In the genomic region with DNA sequence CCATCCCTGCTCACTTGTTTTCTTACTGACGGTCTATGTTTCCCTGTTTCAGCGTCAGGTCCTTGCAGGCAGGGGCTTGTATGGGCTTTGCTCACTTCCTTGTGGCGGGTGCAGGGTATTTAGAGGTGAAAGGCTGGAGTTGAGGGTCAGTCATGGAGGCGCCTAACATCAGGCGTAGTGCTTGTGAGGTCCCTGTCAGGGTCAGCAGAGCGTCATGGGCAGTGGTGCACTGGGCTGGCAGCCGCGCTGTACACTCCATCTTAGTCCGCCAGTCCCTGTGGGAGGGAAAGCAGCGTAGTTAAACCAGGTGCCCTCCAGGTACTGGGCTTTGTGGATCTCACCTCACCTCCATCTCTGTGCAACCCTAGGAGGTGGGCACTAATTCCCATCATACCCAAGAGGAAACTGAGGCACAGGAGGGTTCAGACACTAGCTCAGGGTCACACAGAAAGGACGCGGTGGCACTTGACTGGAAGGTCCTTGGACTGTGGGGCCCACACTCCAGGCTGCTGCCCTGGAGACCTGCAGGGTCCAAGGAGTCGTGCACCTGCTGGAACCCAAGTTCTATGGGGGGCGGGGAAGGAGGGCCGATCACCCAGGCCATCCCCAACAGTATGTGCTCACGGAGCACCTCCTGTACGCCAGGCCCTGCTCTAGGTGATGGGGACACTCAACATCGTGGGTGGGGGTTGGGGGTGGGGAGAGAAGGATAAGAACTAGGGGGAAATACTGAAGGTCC, we compare ENCODE assay signal across 18 cellular contexts. TPM values are rescaled to one million over a fixed set of nuclear protein-coding genes. Genes with fewer than 3 reads are reported as not detected.
A peak's percentile ranks its signal among the peaks of the same experiment; 100 is the strongest.
DNase-seq lines count a peak whose midpoint lies in the region; ATAC-seq and TF ChIP-seq lines count a peak whose summit lies in the region.
"Had no signal": no experiment of that assay in that cellular context is flagged by ENCODE, and none has a peak within 500 bp of the region (broad histone marks: within the 10 kb centered on the region; RNA-seq: fewer than 3 reads in every experiment).

No MANE protein-coding gene starts in this region.

- POLR2A ChIA-PET in WTC11 (lab: Charles Lee) = no interaction called here

- H3K4me3 Mint-ChIP-seq in activated T-cell treated with anti-CD3 and anti-CD28 coated beads, Interleukin-2, amount 50 U/mL, for 72 hours = peak overlapping the region; percentile 16 to 94
- H3K4me3 Mint-ChIP-seq in WTC11 = peak overlapping the region; percentile 31
- H3K4me3 Mint-ChIP-seq in stimulated activated naive CD8-positive, alpha-beta T cell treated with anti-CD3 and anti-CD28 coated beads, Interleukin-15, amount 100 ng/mL, for 72 hours = peak overlapping the region in 1 of 2 donors; percentile 24
- H3K4me3 Mint-ChIP-seq: neural progenitor cell had no signal

- H3K79me2 ChIP-seq in mammary epithelial cell (ENCODE audit: insufficient read depth, low read length) = peaks cover 61% of the 10 kb centered on the region

- peaks cover 23 to 40% of the 10 kb centered on the region in 2 donors for H3K36me3 Mint-ChIP-seq in activated T-cell treated with anti-CD3 and anti-CD28 coated beads, Interleukin-2, amount 50 U/mL, for 72 hours (ENCODE audit: insufficient read depth in 2 of 2)
- peaks cover 49% of the 10 kb centered on the region for H3K36me3 Mint-ChIP-seq in WTC11

- no peak overlapping the region for H2AFZ ChIP-seq in mammary epithelial cell (ENCODE audit: low read depth, low read length)
- H2AFZ ChIP-seq: neural progenitor cell had no signal

- H4K20me1 ChIP-seq in mammary epithelial cell (ENCODE audit: insufficient read depth, low read length) = no peaks in the 10 kb centered on the region

- H3K27me3 ChIP-seq in iPS-18a (ENCODE audit: control insufficient read depth, insufficient read depth, low read length) = no peaks in the 10 kb centered on the region
- H3K27me3 ChIP-seq in mammary epithelial cell (ENCODE audit: insufficient read depth, low read length) = no peaks in the 10 kb centered on the region
- H3K27me3 ChIP-seq: heart left ventricle, neural progenitor cell, sigmoid colon had no signal

- in situ Hi-C loops in ACHN (cut with HindIII; ENCODE audit: low pct_ligation_motif_present, low pct_unique_long_range_greater_than_20kb, low sequenced_read_pairs) = no loop called here
- in situ Hi-C loops in mammary epithelial cell (cut with MboI; ENCODE audit: low sequenced_read_pairs in 2 of 2) = no loop called here

- dilution Hi-C loops in mammary epithelial cell (cut with HindIII; ENCODE audit: low sequenced_read_pairs) = no loop called here

- H3K9ac ChIP-seq in iPS-18a (ENCODE audit: low read length) (no peak overlapping the region), mammary epithelial cell (ENCODE audit: insufficient read depth, low read length) (no peak overlapping the region)
- H3K9ac ChIP-seq: neural progenitor cell had no signal

- no peaks in the 10 kb centered on the region for H3K27me3 Mint-ChIP-seq in activated T-cell treated with anti-CD3 and anti-CD28 coated beads, Interleukin-2, amount 50 U/mL, for 72 hours (ENCODE audit: low read depth)
- H3K27me3 Mint-ChIP-seq in WTC11 (ENCODE audit: low read depth) = no peaks in the 10 kb centered on the region
- H3K27me3 Mint-ChIP-seq in stimulated activated naive CD8-positive, alpha-beta T cell treated with anti-CD3 and anti-CD28 coated beads, Interleukin-15, amount 100 ng/mL, for 72 hours = no peaks in the 10 kb centered on the region

- H3K9me3 ChIP-seq in iPS-18a (ENCODE audit: control insufficient read depth, low read depth, low read length) (no peaks in the 10 kb centered on the region), mammary epithelial cell (replicated peaks; ENCODE audit: insufficient read depth, low read length) (no peaks in the 10 kb centered on the region)
- H3K9me3 ChIP-seq: HAP-1, heart left ventricle, sigmoid colon had no signal

- H3K4me3 ChIP-seq in iPS-18a (ENCODE audit: low read length) (no peak overlapping the region), mammary epithelial cell (replicated peaks in 1 of 3; ENCODE audit: insufficient read depth in 1 of 3, low read depth in 2 of 3, low read length in 3 of 3) (no peak overlapping the region)
- H3K4me3 ChIP-seq: HAP-1, heart left ventricle, neural progenitor cell, sigmoid colon had no signal

- no peak overlapping the region for H3K4me2 ChIP-seq in mammary epithelial cell (ENCODE audit: insufficient read depth, low read depth, low read length)
- H3K4me2 ChIP-seq: neural progenitor cell had no signal

- no peaks in the 10 kb centered on the region for H3K9me3 Mint-ChIP-seq in activated T-cell treated with anti-CD3 and anti-CD28 coated beads, Interleukin-2, amount 50 U/mL, for 72 hours
- H3K9me3 Mint-ChIP-seq in WTC11 = no peaks in the 10 kb centered on the region
- no peaks in the 10 kb centered on the region for H3K9me3 Mint-ChIP-seq in stimulated activated naive CD8-positive, alpha-beta T cell treated with anti-CD3 and anti-CD28 coated beads, Interleukin-15, amount 100 ng/mL, for 72 hours
- H3K9me3 Mint-ChIP-seq: neural progenitor cell had no signal

- CTCF ChIA-PET in WTC11 (lab: Charles Lee) (interaction anchor here (1.7 kb wide), 1 partner anchor 8 kb away, joined by 6 read pairs; no protein-coding TSS in a partner anchor), mammary epithelial cell (lab: Charles Lee; ENCODE audit: low non-redundant PET) (no interaction called here)

- ATAC-seq in activated T-cell treated with anti-CD3 and anti-CD28 coated beads, Interleukin-2, amount 50 U/mL, for 72 hours (replicated peaks in 1 of 2) = no peak
- no peak for ATAC-seq in WTC11
- no peak for ATAC-seq in stimulated activated naive CD8-positive, alpha-beta T cell treated with anti-CD3 and anti-CD28 coated beads, Interleukin-15, amount 100 ng/mL, for 72 hours
- ATAC-seq: esophagus mucosa, heart left ventricle, left colon had no signal

- H3K27ac ChIP-seq in iPS-18a (ENCODE audit: low read length) = peak overlapping the region; percentile 22
- H3K27ac ChIP-seq in mammary epithelial cell (ENCODE audit: insufficient read depth, low read depth, low read length) = no peak overlapping the region
- H3K27ac ChIP-seq: neural progenitor cell had no signal

- 88% methylated on average over 16 of the region's 18 CpGs for WGBS in mammary epithelial cell (ENCODE audit: low coverage, missing lambda C conversion rate)

- no peak for TF ChIP-seq CTCF in WTC11 (IDR thresholded peaks at IDR 0.05)
- TF ChIP-seq CTCF in mammary epithelial cell (conservative IDR thresholded peaks at IDR 0.05 in 1 of 2, IDR thresholded peaks at IDR 0.05 in 1 of 2; ENCODE audit: extremely low read depth in 1 of 2, insufficient read depth in 1 of 2, low read depth in 1 of 2, low read length in 2 of 2) = no peak

- H3K36me3 ChIP-seq in iPS-18a (ENCODE audit: control insufficient read depth, low read depth, low read length) (peaks cover 40% of the 10 kb centered on the region), mammary epithelial cell (ENCODE audit: insufficient read depth, low read length) (no peaks in the 10 kb centered on the region)
- H3K36me3 ChIP-seq: neural progenitor cell had no signal

- BruUV-seq in mammary epithelial cell (replicated peaks; lab: Mats Ljungman, UMichigan) = no TSS peak

- intact Hi-C loops in mammary epithelial cell (cut with micrococcal nuclease) = no loop called here

- H3K4me1 Mint-ChIP-seq in activated T-cell treated with anti-CD3 and anti-CD28 coated beads, Interleukin-2, amount 50 U/mL, for 72 hours (ENCODE audit: low read depth) = peaks cover 67% of the 10 kb centered on the region
- H3K4me1 Mint-ChIP-seq in WTC11 = peaks cover 43% of the 10 kb centered on the region
- H3K4me1 Mint-ChIP-seq in stimulated activated naive CD8-positive, alpha-beta T cell treated with anti-CD3 and anti-CD28 coated beads, Interleukin-15, amount 100 ng/mL, for 72 hours = peaks cover 76% of the 10 kb centered on the region

- H3K4me1 ChIP-seq in iPS-18a (ENCODE audit: control insufficient read depth, low read depth, low read length) (peaks cover 10% of the 10 kb centered on the region), mammary epithelial cell (ENCODE audit: insufficient read depth, low read length) (peaks cover 3% of the 10 kb centered on the region)

- H3K27ac Mint-ChIP-seq in activated T-cell treated with anti-CD3 and anti-CD28 coated beads, Interleukin-2, amount 50 U/mL, for 72 hours = peak overlapping the region; percentile 6
- peak overlapping the region; percentile 94 for H3K27ac Mint-ChIP-seq in WTC11
- peak overlapping the region; percentile 50 to 76 for H3K27ac Mint-ChIP-seq in stimulated activated naive CD8-positive, alpha-beta T cell treated with anti-CD3 and anti-CD28 coated beads, Interleukin-15, amount 100 ng/mL, for 72 hours
- H3K27ac Mint-ChIP-seq: neural progenitor cell had no signal

- DNase-seq in activated T-cell treated with anti-CD3 and anti-CD28 coated beads, Interleukin-2, amount 50 U/mL, for 72 hours = no peak
- DNase-seq in activated T-cell treated with anti-CD3 and anti-CD28 coated beads for 4 hours (no peak), WTC11 (ENCODE audit: low spot score) (no peak), ACHN (no peak), mammary epithelial cell (no peak), SKM-1 (lab: John Stamatoyannopoulos, UW; ENCODE audit: unreplicated experiment) (no peak)
- DNase-seq in stimulated activated naive CD8-positive, alpha-beta T cell treated with anti-CD3 and anti-CD28 coated beads, Interleukin-15, amount 100 ng/mL, for 72 hours = no peak
- DNase-seq: DMS153, left colon, NCI-H1694 treated with DMSO at 0.1 percent for 48 hours, NCI-H69, sigmoid colon had no signal

RNA-seq across cellular contexts. Expression of gene GRAMD1A, which starts 4.6 kb away (rescaled TPM):
- 100 to 1,000 TPM; 233 to 236 TPM for total RNA-seq in activated T-cell treated with anti-CD3 and anti-CD28 coated beads, Interleukin-2, amount 50 U/mL, for 72 hours
- total RNA-seq in WTC11 (2021) = 235 to 389 TPM (median 236 TPM) in 3 replicates
- 10 to 100 TPM; 19.8 to 54.4 TPM for total RNA-seq in mammary epithelial cell
- polyA plus RNA-seq in mammary epithelial cell = 30.2 TPM
- polyA minus RNA-seq in mammary epithelial cell = 61.8 TPM

RNA-seq across cellular contexts. Expression of gene SCN1B, which starts 25.6 kb away (rescaled TPM):
- 1 to 10 TPM; 2.7 to 4.7 TPM for total RNA-seq in activated T-cell treated with anti-CD3 and anti-CD28 coated beads, Interleukin-2, amount 50 U/mL, for 72 hours
- total RNA-seq in WTC11 (2021) (4.4 to 8.0 TPM (median 4.8 TPM) in 3 replicates), mammary epithelial cell (under 1 TPM; 0.71 to 0.83 TPM)
- polyA plus RNA-seq in mammary epithelial cell = 0.29 TPM
- not detected for polyA minus RNA-seq in mammary epithelial cell

RNA-seq across cellular contexts. Expression of gene HPN, which starts 36.8 kb away (rescaled TPM):
- under 1 TPM; 0.19 to 0.30 TPM for total RNA-seq in activated T-cell treated with anti-CD3 and anti-CD28 coated beads, Interleukin-2, amount 50 U/mL, for 72 hours
- 20.8 to 35.5 TPM (median 34.6 TPM) in 3 replicates for total RNA-seq in WTC11 (2021)
- total RNA-seq in mammary epithelial cell = 1 to 10 TPM in 1 of 2 donors, not detected in 1; 1.0 TPM
- not detected for polyA plus RNA-seq in mammary epithelial cell
- polyA minus RNA-seq in mammary epithelial cell = not detected
- total RNA-seq: esophagus mucosa had no signal
- polyA plus RNA-seq: AG04450 had no signal

RNA-seq across cellular contexts. Expression of gene ZNF792, which starts 40.7 kb away (rescaled TPM):
- total RNA-seq in activated T-cell treated with anti-CD3 and anti-CD28 coated beads, Interleukin-2, amount 50 U/mL, for 72 hours = 1 to 10 TPM; 8.3 to 9.1 TPM
- total RNA-seq in WTC11 (2021) (6.6 to 12.9 TPM (median 8.0 TPM) in 3 replicates), mammary epithelial cell (1 to 10 TPM; 2.2 to 4.7 TPM)
- 1.6 TPM for polyA plus RNA-seq in mammary epithelial cell
- polyA minus RNA-seq in mammary epithelial cell = 4.4 TPM

Comparison
In these comparisons a context has a peak if more than half of its experiments do, and no peak if none do; other contexts are left out.
1. H3K27ac Mint-ChIP-seq: peak in every context shown above with its lines; median percentile 94 in WTC11; 63 in stimulated activated naive CD8-positive, alpha-beta T cell treated with anti-CD3 and anti-CD28 coated beads, Interleukin-15, amount 100 ng/mL, for 72 hours; 6 in activated T-cell treated with anti-CD3 and anti-CD28 coated beads, Interleukin-2, amount 50 U/mL, for 72 hours.
2. RNA of gene HPN, which starts 36.8 kb away (total RNA-seq): 20.8 to 35.5 TPM in WTC11; 1.0 TPM in mammary epithelial cell and 0.19 to 0.30 TPM in activated T-cell treated with anti-CD3 and anti-CD28 coated beads, Interleukin-2, amount 50 U/mL, for 72 hours; every median in the first group is over 10 times any median in the second.